Comparison of ENCODE assay signal across 8 cellular contexts in the genomic region with DNA sequence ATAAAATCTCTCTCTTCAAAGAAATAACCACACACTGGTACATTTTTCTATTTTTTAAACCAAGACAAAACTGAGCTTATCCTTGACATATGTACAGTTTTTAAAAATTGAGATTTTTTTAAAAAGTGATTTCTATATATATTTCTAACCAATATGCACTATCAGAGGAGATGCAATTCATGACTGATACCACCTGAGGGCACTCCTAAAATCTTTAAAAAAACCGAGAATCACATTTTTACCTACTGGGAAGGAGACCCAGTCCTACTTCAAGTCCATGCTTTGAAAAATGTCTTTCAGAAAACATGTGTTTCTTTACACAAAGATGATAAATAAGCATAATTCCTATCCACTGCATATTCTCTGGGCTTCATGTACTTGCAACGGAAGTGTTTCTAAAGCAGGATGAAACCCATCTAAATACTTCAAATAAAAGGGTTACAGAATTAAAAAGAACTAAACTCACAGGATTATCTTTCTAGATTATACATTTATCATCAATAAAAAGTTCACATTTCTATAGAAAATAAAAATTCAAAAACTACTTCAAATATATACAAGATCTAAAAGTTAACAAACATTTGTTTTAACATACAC.
DNase-seq lines count a peak whose midpoint lies in the region; ATAC-seq and TF ChIP-seq lines count a peak whose summit lies in the region.

No MANE protein-coding gene starts in this region.

- peaks cover 11% of the 10 kb centered on the region for H3K36me3 Mint-ChIP-seq in glutamatergic neuron (ENCODE audit: unreplicated experiment)

- H3K36me3 ChIP-seq in testis (ENCODE audit: low read depth, missing control alignments) = no peaks in the 10 kb centered on the region

- H3K27me3 ChIP-seq in testis = no peaks in the 10 kb centered on the region

- DNase-seq in AML-193 (lab: John Stamatoyannopoulos, UW) (peak; percentile 12 to 38), HEK293T (ENCODE audit: extremely low spot score) (peak; percentile 50), SKM-1 treated with dmso at 0.1 percent for 144 hours (lab: John Stamatoyannopoulos, UW; ENCODE audit: unreplicated experiment) (peak; percentile 46), glutamatergic neuron (no peak), testis (no peak), T-helper 9 cell (no peak)
- no peak for DNase-seq in activated naive CD4-positive, alpha-beta T cell (lab: John Stamatoyannopoulos, UW)

- POLR2A ChIA-PET in HEK293T (lab: Yijun Ruan, JAX) = interaction anchor here (0.8 kb wide), 1 partner anchor 99 kb away, joined by 4 read pairs; the partner anchor contains the start of gene ENAH

- WGBS in testis, 2 donors = 57 to 61% methylated on average over 2 of the region's 2 CpGs

- intact Hi-C loops in testis (cut with DNase I; ENCODE audit: low total_unique reads) = no loop called here

- no peak for TF ChIP-seq POLR2A in testis (IDR thresholded peaks at IDR 0.05)

- CTCF ChIA-PET in HEK293T (lab: Yijun Ruan, JAX) = interaction anchor here (0.9 to 1.0 kb wide), 3 partner anchors 80 to 223 kb away, joined by 3 read pairs; partner anchors contain the start of gene SRP9

- peaks cover 7% of the 10 kb centered on the region for H3K4me1 Mint-ChIP-seq in glutamatergic neuron (ENCODE audit: low read depth, unreplicated experiment)

- no peaks in the 10 kb centered on the region for H3K9me3 ChIP-seq in testis

- no peak overlapping the region for H3K4me3 Mint-ChIP-seq in glutamatergic neuron (ENCODE audit: unreplicated experiment)

- no peak overlapping the region for H3K4me3 ChIP-seq in testis

- peaks cover 5% of the 10 kb centered on the region for H3K9me3 Mint-ChIP-seq in glutamatergic neuron (ENCODE audit: unreplicated experiment)

- H3K4me1 ChIP-seq in testis = no peaks in the 10 kb centered on the region

- peaks cover 2% of the 10 kb centered on the region for H3K27me3 Mint-ChIP-seq in glutamatergic neuron (ENCODE audit: unreplicated experiment)

- no peak overlapping the region for H3K27ac Mint-ChIP-seq in glutamatergic neuron (ENCODE audit: unreplicated experiment)

- H3K27ac ChIP-seq in testis = no peak overlapping the region

- peak; percentile 63 for TF ChIP-seq CTCF in glutamatergic neuron (IDR thresholded peaks at IDR 0.05; ENCODE audit: partially characterized antibody, unreplicated experiment)
- peak; percentile 32 to 57 (median 36) for TF ChIP-seq CTCF in testis (IDR thresholded peaks at IDR 0.05)

- no peak for ATAC-seq in GM18498 (IDR thresholded peaks at IDR 0.05; ENCODE audit: unreplicated experiment)

TF ChIP-seq in HEK293T, 16 proteins besides CTCF, POLR2A, EP300 and RAD21:
- TF ChIP-seq, protein P1, sequence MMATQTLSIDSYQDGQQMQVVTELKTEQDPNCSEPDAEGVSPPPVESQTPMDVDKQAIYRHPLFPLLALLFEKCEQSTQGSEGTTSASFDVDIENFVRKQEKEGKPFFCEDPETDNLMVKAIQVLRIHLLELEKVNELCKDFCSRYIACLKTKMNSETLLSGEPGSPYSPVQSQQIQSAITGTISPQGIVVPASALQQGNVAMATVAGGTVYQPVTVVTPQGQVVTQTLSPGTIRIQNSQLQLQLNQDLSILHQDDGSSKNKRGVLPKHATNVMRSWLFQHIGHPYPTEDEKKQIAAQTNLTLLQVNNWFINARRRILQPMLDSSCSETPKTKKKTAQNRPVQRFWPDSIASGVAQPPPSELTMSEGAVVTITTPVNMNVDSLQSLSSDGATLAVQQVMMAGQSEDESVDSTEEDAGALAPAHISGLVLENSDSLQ (IDR thresholded peaks at IDR 0.05) = no peak
- TF ChIP-seq CTBP1 (IDR thresholded peaks at IDR 0.05; ENCODE audit: borderline replicate concordance) (no peak), HDGF (IDR thresholded peaks at IDR 0.05; ENCODE audit: borderline replicate concordance) (no peak), SUZ12 (IDR thresholded peaks at IDR 0.05) (no peak), LEF1 (IDR thresholded peaks at IDR 0.05; ENCODE audit: borderline replicate concordance) (no peak), TARDBP (IDR thresholded peaks at IDR 0.05) (no peak), ZNF384 (IDR thresholded peaks at IDR 0.05) (peak; percentile 57), ARNT (IDR thresholded peaks at IDR 0.05) (no peak), SP1 (IDR thresholded peaks at IDR 0.05) (no peak)

Comparison
In these comparisons a context has a peak if more than half of its experiments do, and no peak if none do; other contexts are left out.
1. DNase-seq: peak in AML-193 (2 of 2), HEK293T (single experiment) and SKM-1 treated with dmso at 0.1 percent for 144 hours (single experiment); none in glutamatergic neuron (single experiment), testis (single experiment), T-helper 9 cell (single experiment) and activated naive CD4-positive, alpha-beta T cell (0 of 4).